ENCODE assay signal across 22 cellular contexts in the genomic region with DNA sequence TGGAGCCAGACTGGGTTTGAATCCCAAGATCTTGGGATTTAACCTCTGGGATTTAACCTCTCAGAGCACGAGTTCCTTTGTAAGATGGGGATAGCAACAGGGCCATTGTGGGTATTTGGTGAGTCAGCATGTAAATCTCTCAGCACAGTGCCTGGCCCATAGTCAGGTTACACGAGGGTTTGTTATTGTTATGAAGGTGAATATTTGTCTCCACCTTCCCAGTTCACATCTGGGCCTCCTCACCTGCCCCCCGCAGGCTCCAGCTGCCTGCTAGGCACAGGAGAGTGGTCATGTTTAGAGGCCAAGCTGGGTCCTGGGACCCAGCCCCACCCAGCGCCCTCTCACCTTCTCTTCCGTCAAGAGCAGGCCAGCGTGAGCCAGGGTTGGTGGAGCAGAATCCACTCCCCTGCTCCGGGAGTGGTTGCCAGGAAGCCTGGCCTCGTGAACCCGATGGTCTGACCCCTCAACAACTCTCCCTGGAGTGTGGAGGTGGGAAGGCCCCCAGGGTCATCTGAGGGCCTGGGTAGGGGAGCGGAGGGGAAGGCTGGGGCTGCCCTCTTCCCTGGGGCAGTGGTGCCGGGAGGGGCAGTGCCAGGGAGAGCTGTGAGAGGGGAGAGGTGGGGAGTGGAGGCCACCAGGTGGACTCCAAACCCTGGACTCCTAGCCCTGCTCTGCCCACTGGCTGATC.
"Had no signal": no experiment of that assay in that cellular context is flagged by ENCODE, and none has a peak within 500 bp of the region (broad histone marks: within the 10 kb centered on the region; RNA-seq: fewer than 3 reads in every experiment).

No MANE protein-coding gene starts in this region.

- H3K4me3 Mint-ChIP-seq: activated CD4-positive, alpha-beta memory T cell treated with anti-CD3 and anti-CD28 coated beads, Interleukin-2, amount 10 ng/mL, durations not matched to agents 7 days and 5 days; activated CD4-positive, alpha-beta T cell treated with anti-CD3 and anti-CD28 coated beads for 36 hours; activated T-cell treated with anti-CD3 and anti-CD28 coated beads, Interleukin-2, amount 50 U/mL, for 24 hours; dendritic cell treated with granulocyte-macrophage colony-stimulating factor and Interleukin-4, amounts not matched to agents 40 ng/mL and 50 ng/mL, for 4 days; effector memory CD8-positive, alpha-beta T cell; stimulated activated naive CD8-positive, alpha-beta T cell treated with anti-CD3 and anti-CD28 coated beads, Interleukin-15, Interleukin-2, amounts not matched to agents 100 ng/mL and 50 ng/mL, for 24 hours; type B pancreatic cell had no signal

- H3K27ac ChIP-seq: gastrocnemius medialis, heart left ventricle, neutrophil, right atrium auricular region, VCaP had no signal

- H3K4me3 ChIP-seq: gastrocnemius medialis, heart left ventricle, lung, right atrium auricular region had no signal

- H3K9me3 Mint-ChIP-seq: activated naive CD4-positive, alpha-beta T cell treated with anti-CD3 and anti-CD28 coated beads, Interleukin-2, amount 50 U/mL, for 72 hours; activated T-cell treated with anti-CD3 and anti-CD28 coated beads, Interleukin-2, amount 50 U/mL, for 24 hours; dendritic cell treated with granulocyte-macrophage colony-stimulating factor and Interleukin-4, amounts not matched to agents 40 ng/mL and 50 ng/mL, for 4 days; effector memory CD8-positive, alpha-beta T cell; stimulated activated naive CD8-positive, alpha-beta T cell treated with anti-CD3 and anti-CD28 coated beads, Interleukin-15, Interleukin-2, amounts not matched to agents 100 ng/mL and 50 ng/mL, for 24 hours; type B pancreatic cell had no signal

- DNase-seq: activated CD4-positive, alpha-beta memory T cell treated with anti-CD3 and anti-CD28 coated beads, Interleukin-2, amount 10 ng/mL, durations not matched to agents 7 days and 5 days; activated CD4-positive, alpha-beta T cell treated with anti-CD3 and anti-CD28 coated beads for 36 hours; activated effector memory CD4-positive, alpha-beta T cell treated with anti-CD3 and anti-CD28 coated beads, Interleukin-2, amount 50 U/mL, for 16 hours; activated T-cell treated with anti-CD3 and anti-CD28 coated beads, Interleukin-2, amount 50 U/mL, for 24 hours; cerebellar nuclear complex; effector memory CD8-positive, alpha-beta T cell; gastrocnemius medialis; heart left ventricle; left colon; midbrain; small intestine; stimulated activated CD4-positive, alpha-beta T cell treated with anti-CD3 and anti-CD28 coated beads, Interleukin-4, amount 100 ng/mL, for 4 hours; stimulated activated CD8-positive, alpha-beta memory T cell treated with anti-CD3 and anti-CD28 coated beads, Interleukin-4, amount 100 ng/mL, for 48 hours had no signal

- H3K27ac Mint-ChIP-seq: activated CD4-positive, alpha-beta memory T cell treated with anti-CD3 and anti-CD28 coated beads, Interleukin-2, amount 10 ng/mL, durations not matched to agents 7 days and 5 days; activated CD4-positive, alpha-beta T cell treated with anti-CD3 and anti-CD28 coated beads for 36 hours; activated naive CD4-positive, alpha-beta T cell treated with anti-CD3 and anti-CD28 coated beads, Interleukin-2, amount 50 U/mL, for 72 hours; activated T-cell treated with anti-CD3 and anti-CD28 coated beads, Interleukin-2, amount 50 U/mL, for 24 hours; dendritic cell treated with granulocyte-macrophage colony-stimulating factor and Interleukin-4, amounts not matched to agents 40 ng/mL and 50 ng/mL, for 4 days; effector memory CD8-positive, alpha-beta T cell; stimulated activated naive CD8-positive, alpha-beta T cell treated with anti-CD3 and anti-CD28 coated beads, Interleukin-15, Interleukin-2, amounts not matched to agents 100 ng/mL and 50 ng/mL, for 24 hours; type B pancreatic cell had no signal

- ATAC-seq: activated CD4-positive, alpha-beta T cell treated with anti-CD3 and anti-CD28 coated beads for 36 hours; activated naive CD4-positive, alpha-beta T cell treated with anti-CD3 and anti-CD28 coated beads, Interleukin-2, amount 50 U/mL, for 72 hours; effector memory CD8-positive, alpha-beta T cell; gastrocnemius medialis; heart left ventricle; left colon had no signal

- H3K36me3 Mint-ChIP-seq: activated naive CD4-positive, alpha-beta T cell treated with anti-CD3 and anti-CD28 coated beads, Interleukin-2, amount 50 U/mL, for 72 hours; brain; type B pancreatic cell had no signal

- H3K27me3 ChIP-seq: right atrium auricular region had no signal

- H3K36me3 ChIP-seq: gastrocnemius medialis, heart left ventricle, neutrophil, right atrium auricular region had no signal

- H3K9me3 ChIP-seq: gastrocnemius medialis, heart left ventricle, neutrophil, right atrium auricular region had no signal
